ENCODE assay signal across 8 cellular contexts in genomic region chr16:29962344-29962994, GRCh38. TPM values are rescaled to one million over a fixed set of nuclear protein-coding genes. Genes with fewer than 3 reads are reported as not detected.
DNase-seq lines count a peak whose midpoint lies in the region; FAIRE-seq and TF ChIP-seq lines count a peak whose summit lies in the region.

No MANE protein-coding gene starts in this region.

- H3K4me1 ChIP-seq in Caco-2 = no peaks in the 10 kb centered on the region
- H3K4me1 ChIP-seq in Karpas-422 (ENCODE audit: low read length) = peaks cover 17% of the 10 kb centered on the region
- peaks cover 7 to 40% (median 32%) of the 10 kb centered on the region in 4 donors for H3K4me1 ChIP-seq in stomach

- H3K4me3 ChIP-seq in Caco-2 (ENCODE audit: low read depth, low read length) = peak overlapping the region; percentile 78
- peak overlapping the region; percentile 97 for H3K4me3 ChIP-seq in Karpas-422 (ENCODE audit: low read length)
- H3K4me3 ChIP-seq in kidney epithelial cell (ENCODE audit: low read depth, low read length) = peak overlapping the region; percentile 77
- H3K4me3 ChIP-seq in stomach = peak overlapping the region; percentile 66 to 79 (median 70)

- H3K36me3 ChIP-seq in Caco-2 (ENCODE audit: control insufficient read depth, insufficient read depth, low read length) (no peaks in the 10 kb centered on the region), Karpas-422 (ENCODE audit: insufficient read depth, low read length) (0 out of 2 replicates have a peak, but pooled peaks cover 3% of the 10 kb centered on the region), kidney epithelial cell (ENCODE audit: control insufficient read depth, insufficient read depth, low read length) (no peaks in the 10 kb centered on the region), stomach (peaks cover 0 to 31% (median 23%) of the 10 kb centered on the region in 4 donors)

- no peak for TF ChIP-seq POLR2A in stomach (IDR thresholded peaks at IDR 0.05)

- CTCF ChIA-PET in Caco-2 (lab: Charles Lee) = interaction anchor here (0.6 to 1.6 kb wide), 9 partner anchors 11 to 155 kb away, joined by 3 to 9 read pairs (median 4); partner anchors contain the start of genes CDIPT, KCTD13, SEZ6L2 and TAOK2

- H3K4me3 Mint-ChIP-seq in Caco-2 (ENCODE audit: unreplicated experiment) = peak overlapping the region; percentile 79
- H3K4me3 Mint-ChIP-seq in brain = peak overlapping the region; percentile 90 to 97 (median 93)

- H3K9me3 Mint-ChIP-seq in Caco-2 (ENCODE audit: unreplicated experiment) = no peaks in the 10 kb centered on the region
- H3K9me3 Mint-ChIP-seq in brain = peaks cover 0 to 3% (median 0%) of the 10 kb centered on the region in 5 experiments

- TF ChIP-seq CTCF in Caco-2 (IDR thresholded peaks at IDR 0.05; ENCODE audit: insufficient read depth in 1 of 2, low read depth in 1 of 2, low read length in 1 of 2, severe bottlenecking in 1 of 2, unreplicated experiment in 1 of 2) (no peak), brain (conservative IDR thresholded peaks at IDR 0.05) (no peak), kidney epithelial cell (IDR thresholded peaks at IDR 0.05; ENCODE audit: insufficient read depth, low read length, poor library complexity, severe bottlenecking) (no peak), stomach (IDR thresholded peaks at IDR 0.05) (no peak)

- intact Hi-C loops in Caco-2 (cut with micrococcal nuclease; ENCODE audit: unreplicated experiment) (loop anchor here (1.0 to 2.0 kb wide), 2 partner anchors 33 to 36 kb away; partner anchors contain the start of genes HIRIP3 and KCTD13), stomach (cut with DNase I; ENCODE audit: low total_unique reads) (no loop called here)

- POLR2A ChIA-PET in Caco-2 (lab: Charles Lee) = interaction anchor here (0.6 to 1.6 kb wide), 6 partner anchors 11 to 688 kb away, joined by 3 to 18 read pairs (median 8); partner anchors contain the start of genes KCTD13 and TAOK2

- peak overlapping the region; percentile 99 for H3K4me2 ChIP-seq in Karpas-422 (ENCODE audit: low read depth, low read length, poor library complexity, severe bottlenecking)

- peaks cover 12% of the 10 kb centered on the region for H3K79me2 ChIP-seq in Karpas-422 (ENCODE audit: low read length)

- 2 to 4% (median 3%) methylated on average over 18 of the region's 18 CpGs for WGBS in stomach, 5 donors

- TSS peak; percentile 76 for BruUV-seq in Caco-2 (replicated peaks; lab: Mats Ljungman, UMichigan)

- H3K9me3 ChIP-seq in Caco-2 (no peaks in the 10 kb centered on the region), Karpas-422 (ENCODE audit: low read length) (no peaks in the 10 kb centered on the region), stomach (no peaks in the 10 kb centered on the region)

- TF ChIP-seq EP300 in stomach (IDR thresholded peaks at IDR 0.05) = no peak

- peaks cover 5% of the 10 kb centered on the region for H3K36me3 Mint-ChIP-seq in Caco-2 (ENCODE audit: insufficient read depth, unreplicated experiment)
- H3K36me3 Mint-ChIP-seq in brain = peaks cover 12% of the 10 kb centered on the region

- FAIRE-seq in HTR-8/SVneo (lab: Jason Lieb, UNC) = no peak

- H3K27ac Mint-ChIP-seq in Caco-2 (ENCODE audit: unreplicated experiment) (peak overlapping the region; percentile 79), brain (peak overlapping the region; percentile 89 to 97 (median 94))

- H3K27me3 Mint-ChIP-seq in Caco-2 (ENCODE audit: insufficient read depth, unreplicated experiment) (no peaks in the 10 kb centered on the region), brain (no peaks in the 10 kb centered on the region)

- H3K4me1 Mint-ChIP-seq in Caco-2 (ENCODE audit: low read depth, unreplicated experiment) (peaks cover 8% of the 10 kb centered on the region), brain (peaks cover 25% of the 10 kb centered on the region)

- H3K9me2 ChIP-seq in Karpas-422 (replicated peaks; ENCODE audit: insufficient read depth, low read length) = no peaks in the 10 kb centered on the region

- H4K20me1 ChIP-seq in Karpas-422 (ENCODE audit: insufficient read depth, low read depth, low read length) = no peaks in the 10 kb centered on the region

- peak overlapping the region; percentile 89 for H3K9ac ChIP-seq in Karpas-422 (ENCODE audit: low read length)

- H3K27me3 ChIP-seq in Caco-2 (replicated peaks; ENCODE audit: control insufficient read depth, insufficient read depth, low read length) (no peaks in the 10 kb centered on the region), Karpas-422 (ENCODE audit: low read length) (no peaks in the 10 kb centered on the region), kidney epithelial cell (ENCODE audit: control insufficient read depth, insufficient read depth, low read length) (no peaks in the 10 kb centered on the region), stomach (no peaks in the 10 kb centered on the region)

- H2AFZ ChIP-seq in Karpas-422 (ENCODE audit: low read length) = peak overlapping the region; percentile 37

- no peak for DNase-seq in Caco-2
- peak; percentile 49 for DNase-seq in Karpas-422
- DNase-seq in kidney epithelial cell (ENCODE audit: low read depth) = no peak
- peak; percentile 45 for DNase-seq in stomach
- DNase-seq in NCI-H526 (lab: John Stamatoyannopoulos, UW) = no peak
- DNase-seq in stimulated activated CD4-positive, alpha-beta T cell treated with anti-CD3 and anti-CD28 coated beads, Interleukin-2, amount 100 ng/mL, for 48 hours = no peak
- DNase-seq in HTR-8/SVneo (ENCODE audit: insufficient read length, low spot score) = no peak

- H3K27ac ChIP-seq in Karpas-422 (ENCODE audit: low read length) (peak overlapping the region; percentile 45), stomach (peak overlapping the region; percentile 92 to 96 (median 94))

RNA-seq across cellular contexts. Expression of gene TMEM219, which starts 0.6 kb away (rescaled TPM):
- total RNA-seq in Caco-2 (2022) (54.5 and 57.7 TPM in 2 replicates), kidney epithelial cell (173 and 175 TPM in 2 replicates), stomach (100 to 1,000 TPM in 1 of 5 donors, 10 to 100 TPM in 4; 32.1 to 238 (median 60.5) TPM)
- 120 and 128 TPM in 2 replicates for total RNA-seq in Karpas-422 (2014; rRNA removed; shearing (Covaris generic); ENCODE audit: low replicate concordance)
- polyA plus RNA-seq in brain (ENCODE audit: insufficient read depth, low read depth, low replicate concordance) (244 TPM), stomach (100 to 1,000 TPM; 190 to 286 (median 212) TPM)

RNA-seq across cellular contexts. Expression of gene TAOK2, which starts 11.2 kb away (rescaled TPM):
- total RNA-seq in Caco-2 (2022) (45.8 and 47.1 TPM in 2 replicates), kidney epithelial cell (40.1 and 41.7 TPM in 2 replicates), stomach (100 to 1,000 TPM in 1 of 5 donors, 10 to 100 TPM in 4; 33.8 to 135 (median 36.6) TPM)
- 21.5 and 30.7 TPM in 2 replicates for total RNA-seq in Karpas-422 (2014; rRNA removed; shearing (Covaris generic); ENCODE audit: low replicate concordance)
- polyA plus RNA-seq in brain (ENCODE audit: insufficient read depth, low read depth, low replicate concordance) (45.4 TPM), stomach (10 to 100 TPM; 12.5 to 22.6 (median 14.5) TPM)

RNA-seq across cellular contexts. Expression of gene HIRIP3, which starts 32.9 kb away (rescaled TPM):
- 22.7 and 23.3 TPM in 2 replicates for total RNA-seq in Caco-2 (2022)
- 9.6 and 22.1 TPM in 2 replicates for total RNA-seq in Karpas-422 (2014; rRNA removed; shearing (Covaris generic); ENCODE audit: low replicate concordance)
- polyA plus RNA-seq in brain (ENCODE audit: insufficient read depth, low read depth, low replicate concordance) = 85.9 TPM
- total RNA-seq in kidney epithelial cell = 13.2 and 20.3 TPM in 2 replicates
- total RNA-seq in stomach = 10 to 100 TPM in 1 of 5 donors, 1 to 10 TPM in 4; 1.8 to 13.4 (median 5.1) TPM
- polyA plus RNA-seq in stomach = 10 to 100 TPM; 13.6 to 14.8 (median 13.7) TPM

RNA-seq across cellular contexts. Expression of gene INO80E, which starts 33.6 kb away (rescaled TPM):
- 58.6 and 58.8 TPM in 2 replicates for total RNA-seq in Caco-2 (2022)
- 67.7 and 94.0 TPM in 2 replicates for total RNA-seq in Karpas-422 (2014; rRNA removed; shearing (Covaris generic); ENCODE audit: low replicate concordance)
- polyA plus RNA-seq in brain (ENCODE audit: insufficient read depth, low read depth, low replicate concordance) = 147 TPM
- total RNA-seq in kidney epithelial cell = 43.8 and 114 TPM in 2 replicates
- 100 to 1,000 TPM in 1 of 5 donors, 10 to 100 TPM in 3, 1 to 10 TPM in 1; 3.5 to 319 (median 18.2) TPM for total RNA-seq in stomach
- polyA plus RNA-seq in stomach = 100 to 1,000 TPM in 1 of 3 donors, 10 to 100 TPM in 2; 45.7 to 109 (median 59.0) TPM

RNA-seq across cellular contexts. Expression of gene KCTD13, which starts 36.4 kb away (rescaled TPM):
- 13.0 and 14.9 TPM in 2 replicates for total RNA-seq in Caco-2 (2022)
- total RNA-seq in Karpas-422 (2014; rRNA removed; shearing (Covaris generic); ENCODE audit: low replicate concordance) = 14.2 and 52.9 TPM in 2 replicates
- 61.7 TPM for polyA plus RNA-seq in brain (ENCODE audit: insufficient read depth, low read depth, low replicate concordance)
- 24.7 and 38.2 TPM in 2 replicates for total RNA-seq in kidney epithelial cell
- 100 to 1,000 TPM in 1 of 5 donors, 10 to 100 TPM in 4; 15.4 to 182 (median 35.3) TPM for total RNA-seq in stomach
- polyA plus RNA-seq in stomach = 10 to 100 TPM in 1 of 3 donors, 1 to 10 TPM in 2; 6.3 to 14.3 (median 7.4) TPM

Comparison
In these comparisons a context has a peak if more than half of its experiments do, and no peak if none do; other contexts are left out.
1. DNase-seq: peak in Karpas-422 (single experiment) and stomach (single experiment); none in Caco-2 (0 of 2), kidney epithelial cell (single experiment), NCI-H526 (0 of 2), stimulated activated CD4-positive, alpha-beta T cell treated with anti-CD3 and anti-CD28 coated beads, Interleukin-2, amount 100 ng/mL, for 48 hours (0 of 2) and HTR-8/SVneo (single experiment).
2. Peak in every context shown above with its lines, with median percentiles within 50 percentile points of each other: H3K4me3 ChIP-seq.